Comparison of ENCODE assay signal across 1 cellular context in the genomic region with DNA sequence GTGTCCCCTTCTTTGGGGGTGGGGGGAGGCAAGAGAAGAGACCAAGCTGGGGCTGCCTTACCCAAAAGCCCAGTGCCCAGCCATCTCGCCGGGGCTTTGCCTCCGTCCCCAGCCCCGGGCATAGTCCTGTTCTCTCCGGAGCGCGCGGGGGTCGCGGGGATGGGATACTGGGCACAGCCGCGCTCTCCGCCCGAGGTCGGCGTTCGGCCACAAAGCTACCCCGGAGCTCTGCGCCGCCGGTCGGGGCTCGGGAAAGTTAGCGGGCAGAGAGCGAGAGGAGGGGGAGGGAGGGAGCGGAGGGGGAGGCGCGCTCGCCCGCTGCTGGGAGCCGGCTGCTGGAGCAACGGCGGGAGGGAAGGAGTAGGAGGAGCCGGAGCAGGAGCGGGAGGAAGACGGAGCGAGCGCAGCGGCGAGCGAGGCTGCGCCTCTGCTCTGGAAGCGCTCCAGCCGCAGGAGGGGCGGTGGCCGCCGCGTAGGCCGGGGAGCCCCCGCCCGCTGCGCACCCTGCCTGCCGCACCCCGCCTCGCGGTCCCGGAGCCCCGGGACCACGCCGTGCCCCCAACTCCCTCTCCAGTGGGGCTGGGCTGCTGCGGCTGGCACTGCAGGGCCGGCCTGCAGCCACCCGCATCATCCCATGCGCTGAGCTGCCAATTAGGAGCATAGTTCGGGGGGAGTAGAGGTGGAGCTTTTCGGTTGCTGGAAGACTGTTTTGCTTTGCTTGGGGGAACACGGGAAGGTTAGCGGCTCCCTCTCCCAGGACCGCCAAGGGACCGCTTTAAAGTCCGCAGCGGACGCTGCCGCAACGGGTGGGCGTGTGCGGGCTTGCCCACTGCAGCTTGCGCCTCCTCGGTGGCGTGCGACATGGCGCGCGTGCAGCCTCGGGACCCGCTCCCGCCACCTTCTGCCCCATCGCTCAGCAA.
TF ChIP-seq lines count a peak whose summit lies in the region.

A gene with protein sequence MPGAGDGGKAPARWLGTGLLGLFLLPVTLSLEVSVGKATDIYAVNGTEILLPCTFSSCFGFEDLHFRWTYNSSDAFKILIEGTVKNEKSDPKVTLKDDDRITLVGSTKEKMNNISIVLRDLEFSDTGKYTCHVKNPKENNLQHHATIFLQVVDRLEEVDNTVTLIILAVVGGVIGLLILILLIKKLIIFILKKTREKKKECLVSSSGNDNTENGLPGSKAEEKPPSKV (minus strand): TSS at position 272 of the 920 bp plus-strand sequence. CDS start 150 bp downstream, at position 122.

TF ChIP-seq in HEK293, 187 proteins besides CTCF, POLR2A, EP300 and RAD21 (continued from another document and continues in another):
- TF ChIP-seq KLF8 (tag by site-specific recombination; IDR thresholded peaks at IDR 0.05) (peak; percentile 38; the same call in 1 of the 2 replicates), KLF16 (tag by site-specific recombination; IDR thresholded peaks at IDR 0.05) (peak; percentile 39; the same call in 1 of the 2 replicates), ZNF341 (tag by site-specific recombination; IDR thresholded peaks at IDR 0.05; ENCODE audit: low read depth) (peak; percentile 91), ZNF112 (tag by site-specific recombination; IDR thresholded peaks at IDR 0.05) (no peak), ZBTB7A (tag by site-specific recombination; IDR thresholded peaks at IDR 0.05; ENCODE audit: low read depth) (0 out of 2 replicates have a peak, but pooled peaks have one; percentile 25), ZNF600 (tag by site-specific recombination; IDR thresholded peaks at IDR 0.05) (0 out of 2 replicates have a peak, but pooled peaks have one; percentile 39), ZNF777 (tag by site-specific recombination; IDR thresholded peaks at IDR 0.05; ENCODE audit: borderline replicate concordance) (peak; percentile 42; the same call in 1 of the 2 replicates), ZBTB48 (tag by site-specific recombination; IDR thresholded peaks at IDR 0.05) (peak; percentile 97), ZNF37A (tag by site-specific recombination; IDR thresholded peaks at IDR 0.05) (no peak), ZBTB20 (tag by site-specific recombination; IDR thresholded peaks at IDR 0.05) (0 out of 2 replicates have a peak, but pooled peaks have one; percentile 29), ZIC2 (tag by site-specific recombination; IDR thresholded peaks at IDR 0.05) (peak; percentile 55), ZNF366 (tag by site-specific recombination; conservative IDR thresholded peaks at IDR 0.05) (peak; percentile 64), ZBTB17 (tag by site-specific recombination; IDR thresholded peaks at IDR 0.05) (peak; percentile 76), ZNF549 (tag by site-specific recombination; IDR thresholded peaks at IDR 0.05) (no peak), ZNF121 (tag by site-specific recombination; IDR thresholded peaks at IDR 0.05) (no peak), KLF9 (tag by site-specific recombination; IDR thresholded peaks at IDR 0.05; ENCODE audit: low read depth) (peak; percentile 76), GLIS1 (tag by site-specific recombination; IDR thresholded peaks at IDR 0.05) (peak; percentile 58), ZNF2 (tag by site-specific recombination; IDR thresholded peaks at IDR 0.05) (peak; percentile 60), ZNF324 (tag by site-specific recombination; IDR thresholded peaks at IDR 0.05) (no peak), ZEB2 (tag by site-specific recombination; IDR thresholded peaks at IDR 0.05) (peak; percentile 47; the same call in 1 of the 2 replicates), SP3 (tag by site-specific recombination; IDR thresholded peaks at IDR 0.05) (peak; percentile 26; the same call in 1 of the 2 replicates), KLF1 (tag by site-specific recombination; IDR thresholded peaks at IDR 0.05) (peak; percentile 23; the same call in 1 of the 2 replicates), PRDM1 (tag by site-specific recombination; IDR thresholded peaks at IDR 0.05) (peak; percentile 7; the same call in 1 of the 2 replicates), ZNF558 (tag by site-specific recombination; IDR thresholded peaks at IDR 0.05) (no peak), GLIS2 (tag by site-specific recombination; IDR thresholded peaks at IDR 0.05) (peak; percentile 85), SP2 (tag by site-specific recombination; IDR thresholded peaks at IDR 0.05) (peak; percentile 27; the same call in 1 of the 2 replicates), ZNF221 (tag by site-specific recombination; IDR thresholded peaks at IDR 0.05; ENCODE audit: borderline replicate concordance) (no peak), ZFHX2 (tag by site-specific recombination; conservative IDR thresholded peaks at IDR 0.05) (peak; percentile 55), EGR2 (tag by site-specific recombination; IDR thresholded peaks at IDR 0.05; ENCODE audit: low read depth) (peak; percentile 61; the same call in 1 of the 2 replicates), ZNF501 (tag by site-specific recombination; IDR thresholded peaks at IDR 0.05) (peak; percentile 47; the same call in 1 of the 2 replicates), KLF10 (tag by site-specific recombination; IDR thresholded peaks at IDR 0.05) (peak; percentile 19; the same call in 1 of the 2 replicates), ZNF571 (tag by site-specific recombination; IDR thresholded peaks at IDR 0.05) (no peak), ZNF561 (tag by site-specific recombination; IDR thresholded peaks at IDR 0.05; ENCODE audit: borderline replicate concordance) (peak; percentile 99), ZNF658 (tag by site-specific recombination; IDR thresholded peaks at IDR 0.05) (no peak)
- TF ChIP-seq, protein P1, sequence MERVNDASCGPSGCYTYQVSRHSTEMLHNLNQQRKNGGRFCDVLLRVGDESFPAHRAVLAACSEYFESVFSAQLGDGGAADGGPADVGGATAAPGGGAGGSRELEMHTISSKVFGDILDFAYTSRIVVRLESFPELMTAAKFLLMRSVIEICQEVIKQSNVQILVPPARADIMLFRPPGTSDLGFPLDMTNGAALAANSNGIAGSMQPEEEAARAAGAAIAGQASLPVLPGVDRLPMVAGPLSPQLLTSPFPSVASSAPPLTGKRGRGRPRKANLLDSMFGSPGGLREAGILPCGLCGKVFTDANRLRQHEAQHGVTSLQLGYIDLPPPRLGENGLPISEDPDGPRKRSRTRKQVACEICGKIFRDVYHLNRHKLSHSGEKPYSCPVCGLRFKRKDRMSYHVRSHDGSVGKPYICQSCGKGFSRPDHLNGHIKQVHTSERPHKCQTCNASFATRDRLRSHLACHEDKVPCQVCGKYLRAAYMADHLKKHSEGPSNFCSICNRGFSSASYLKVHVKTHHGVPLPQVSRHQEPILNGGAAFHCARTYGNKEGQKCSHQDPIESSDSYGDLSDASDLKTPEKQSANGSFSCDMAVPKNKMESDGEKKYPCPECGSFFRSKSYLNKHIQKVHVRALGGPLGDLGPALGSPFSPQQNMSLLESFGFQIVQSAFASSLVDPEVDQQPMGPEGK (tag by site-specific recombination; IDR thresholded peaks at IDR 0.05): peak; percentile 71; the same call in 1 of the 2 replicates
- TF ChIP-seq, protein P2, sequence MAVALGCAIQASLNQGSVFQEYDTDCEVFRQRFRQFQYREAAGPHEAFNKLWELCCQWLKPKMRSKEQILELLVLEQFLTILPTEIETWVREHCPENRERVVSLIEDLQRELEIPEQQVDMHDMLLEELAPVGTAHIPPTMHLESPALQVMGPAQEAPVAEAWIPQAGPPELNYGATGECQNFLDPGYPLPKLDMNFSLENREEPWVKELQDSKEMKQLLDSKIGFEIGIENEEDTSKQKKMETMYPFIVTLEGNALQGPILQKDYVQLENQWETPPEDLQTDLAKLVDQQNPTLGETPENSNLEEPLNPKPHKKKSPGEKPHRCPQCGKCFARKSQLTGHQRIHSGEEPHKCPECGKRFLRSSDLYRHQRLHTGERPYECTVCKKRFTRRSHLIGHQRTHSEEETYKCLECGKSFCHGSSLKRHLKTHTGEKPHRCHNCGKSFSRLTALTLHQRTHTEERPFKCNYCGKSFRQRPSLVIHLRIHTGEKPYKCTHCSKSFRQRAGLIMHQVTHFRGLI (tag by site-specific recombination; IDR thresholded peaks at IDR 0.05): 0 out of 2 replicates have a peak, but pooled peaks have one; percentile 31
- TF ChIP-seq, protein P3, sequence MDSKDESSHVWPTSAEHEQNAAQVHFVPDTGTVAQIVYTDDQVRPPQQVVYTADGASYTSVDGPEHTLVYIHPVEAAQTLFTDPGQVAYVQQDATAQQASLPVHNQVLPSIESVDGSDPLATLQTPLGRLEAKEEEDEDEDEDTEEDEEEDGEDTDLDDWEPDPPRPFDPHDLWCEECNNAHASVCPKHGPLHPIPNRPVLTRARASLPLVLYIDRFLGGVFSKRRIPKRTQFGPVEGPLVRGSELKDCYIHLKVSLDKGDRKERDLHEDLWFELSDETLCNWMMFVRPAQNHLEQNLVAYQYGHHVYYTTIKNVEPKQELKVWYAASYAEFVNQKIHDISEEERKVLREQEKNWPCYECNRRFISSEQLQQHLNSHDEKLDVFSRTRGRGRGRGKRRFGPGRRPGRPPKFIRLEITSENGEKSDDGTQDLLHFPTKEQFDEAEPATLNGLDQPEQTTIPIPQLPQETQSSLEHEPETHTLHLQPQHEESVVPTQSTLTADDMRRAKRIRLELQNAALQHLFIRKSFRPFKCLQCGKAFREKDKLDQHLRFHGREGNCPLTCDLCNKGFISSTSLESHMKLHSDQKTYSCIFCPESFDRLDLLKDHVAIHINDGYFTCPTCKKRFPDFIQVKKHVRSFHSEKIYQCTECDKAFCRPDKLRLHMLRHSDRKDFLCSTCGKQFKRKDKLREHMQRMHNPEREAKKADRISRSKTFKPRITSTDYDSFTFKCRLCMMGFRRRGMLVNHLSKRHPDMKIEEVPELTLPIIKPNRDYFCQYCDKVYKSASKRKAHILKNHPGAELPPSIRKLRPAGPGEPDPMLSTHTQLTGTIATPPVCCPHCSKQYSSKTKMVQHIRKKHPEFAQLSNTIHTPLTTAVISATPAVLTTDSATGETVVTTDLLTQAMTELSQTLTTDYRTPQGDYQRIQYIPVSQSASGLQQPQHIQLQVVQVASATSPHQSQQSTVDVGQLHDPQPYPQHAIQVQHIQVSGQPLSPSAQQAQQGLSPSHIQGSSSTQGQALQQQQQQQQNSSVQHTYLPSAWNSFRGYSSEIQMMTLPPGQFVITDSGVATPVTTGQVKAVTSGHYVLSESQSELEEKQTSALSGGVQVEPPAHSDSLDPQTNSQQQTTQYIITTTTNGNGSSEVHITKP (tag by site-specific recombination; IDR thresholded peaks at IDR 0.05): peak; percentile 69
- TF ChIP-seq, protein P4, sequence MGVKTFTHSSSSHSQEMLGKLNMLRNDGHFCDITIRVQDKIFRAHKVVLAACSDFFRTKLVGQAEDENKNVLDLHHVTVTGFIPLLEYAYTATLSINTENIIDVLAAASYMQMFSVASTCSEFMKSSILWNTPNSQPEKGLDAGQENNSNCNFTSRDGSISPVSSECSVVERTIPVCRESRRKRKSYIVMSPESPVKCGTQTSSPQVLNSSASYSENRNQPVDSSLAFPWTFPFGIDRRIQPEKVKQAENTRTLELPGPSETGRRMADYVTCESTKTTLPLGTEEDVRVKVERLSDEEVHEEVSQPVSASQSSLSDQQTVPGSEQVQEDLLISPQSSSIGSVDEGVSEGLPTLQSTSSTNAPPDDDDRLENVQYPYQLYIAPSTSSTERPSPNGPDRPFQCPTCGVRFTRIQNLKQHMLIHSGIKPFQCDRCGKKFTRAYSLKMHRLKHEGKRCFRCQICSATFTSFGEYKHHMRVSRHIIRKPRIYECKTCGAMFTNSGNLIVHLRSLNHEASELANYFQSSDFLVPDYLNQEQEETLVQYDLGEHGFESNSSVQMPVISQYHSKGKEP (tag by site-specific recombination; IDR thresholded peaks at IDR 0.05): peak; percentile 69; the same call in 1 of the 2 replicates
- TF ChIP-seq, protein P5, sequence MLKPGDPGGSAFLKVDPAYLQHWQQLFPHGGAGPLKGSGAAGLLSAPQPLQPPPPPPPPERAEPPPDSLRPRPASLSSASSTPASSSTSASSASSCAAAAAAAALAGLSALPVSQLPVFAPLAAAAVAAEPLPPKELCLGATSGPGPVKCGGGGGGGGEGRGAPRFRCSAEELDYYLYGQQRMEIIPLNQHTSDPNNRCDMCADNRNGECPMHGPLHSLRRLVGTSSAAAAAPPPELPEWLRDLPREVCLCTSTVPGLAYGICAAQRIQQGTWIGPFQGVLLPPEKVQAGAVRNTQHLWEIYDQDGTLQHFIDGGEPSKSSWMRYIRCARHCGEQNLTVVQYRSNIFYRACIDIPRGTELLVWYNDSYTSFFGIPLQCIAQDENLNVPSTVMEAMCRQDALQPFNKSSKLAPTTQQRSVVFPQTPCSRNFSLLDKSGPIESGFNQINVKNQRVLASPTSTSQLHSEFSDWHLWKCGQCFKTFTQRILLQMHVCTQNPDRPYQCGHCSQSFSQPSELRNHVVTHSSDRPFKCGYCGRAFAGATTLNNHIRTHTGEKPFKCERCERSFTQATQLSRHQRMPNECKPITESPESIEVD (tag by site-specific recombination; IDR thresholded peaks at IDR 0.05): no peak
- TF ChIP-seq, protein P6, sequence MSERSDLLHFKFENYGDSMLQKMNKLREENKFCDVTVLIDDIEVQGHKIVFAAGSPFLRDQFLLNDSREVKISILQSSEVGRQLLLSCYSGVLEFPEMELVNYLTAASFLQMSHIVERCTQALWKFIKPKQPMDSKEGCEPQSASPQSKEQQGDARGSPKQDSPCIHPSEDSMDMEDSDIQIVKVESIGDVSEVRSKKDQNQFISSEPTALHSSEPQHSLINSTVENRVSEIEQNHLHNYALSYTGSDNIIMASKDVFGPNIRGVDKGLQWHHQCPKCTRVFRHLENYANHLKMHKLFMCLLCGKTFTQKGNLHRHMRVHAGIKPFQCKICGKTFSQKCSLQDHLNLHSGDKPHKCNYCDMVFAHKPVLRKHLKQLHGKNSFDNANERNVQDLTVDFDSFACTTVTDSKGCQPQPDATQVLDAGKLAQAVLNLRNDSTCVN (tag by site-specific recombination; optimal IDR thresholded peaks at IDR 0.05): peak; percentile 90
- TF ChIP-seq, protein P7, sequence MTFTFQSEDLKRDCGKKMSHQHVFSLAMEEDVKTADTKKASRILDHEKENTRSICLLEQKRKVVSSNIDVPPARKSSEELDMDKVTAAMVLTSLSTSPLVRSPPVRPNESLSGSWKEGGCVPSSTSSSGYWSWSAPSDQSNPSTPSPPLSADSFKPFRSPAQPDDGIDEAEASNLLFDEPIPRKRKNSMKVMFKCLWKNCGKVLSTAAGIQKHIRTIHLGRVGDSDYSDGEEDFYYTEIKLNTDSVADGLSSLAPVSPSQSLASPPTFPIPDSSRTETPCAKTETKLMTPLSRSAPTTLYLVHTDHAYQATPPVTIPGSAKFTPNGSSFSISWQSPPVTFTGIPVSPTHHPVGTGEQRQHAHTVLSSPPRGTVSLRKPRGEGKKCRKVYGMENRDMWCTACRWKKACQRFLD (tag by site-specific recombination; IDR thresholded peaks at IDR 0.05): no peak
- TF ChIP-seq, protein P8, sequence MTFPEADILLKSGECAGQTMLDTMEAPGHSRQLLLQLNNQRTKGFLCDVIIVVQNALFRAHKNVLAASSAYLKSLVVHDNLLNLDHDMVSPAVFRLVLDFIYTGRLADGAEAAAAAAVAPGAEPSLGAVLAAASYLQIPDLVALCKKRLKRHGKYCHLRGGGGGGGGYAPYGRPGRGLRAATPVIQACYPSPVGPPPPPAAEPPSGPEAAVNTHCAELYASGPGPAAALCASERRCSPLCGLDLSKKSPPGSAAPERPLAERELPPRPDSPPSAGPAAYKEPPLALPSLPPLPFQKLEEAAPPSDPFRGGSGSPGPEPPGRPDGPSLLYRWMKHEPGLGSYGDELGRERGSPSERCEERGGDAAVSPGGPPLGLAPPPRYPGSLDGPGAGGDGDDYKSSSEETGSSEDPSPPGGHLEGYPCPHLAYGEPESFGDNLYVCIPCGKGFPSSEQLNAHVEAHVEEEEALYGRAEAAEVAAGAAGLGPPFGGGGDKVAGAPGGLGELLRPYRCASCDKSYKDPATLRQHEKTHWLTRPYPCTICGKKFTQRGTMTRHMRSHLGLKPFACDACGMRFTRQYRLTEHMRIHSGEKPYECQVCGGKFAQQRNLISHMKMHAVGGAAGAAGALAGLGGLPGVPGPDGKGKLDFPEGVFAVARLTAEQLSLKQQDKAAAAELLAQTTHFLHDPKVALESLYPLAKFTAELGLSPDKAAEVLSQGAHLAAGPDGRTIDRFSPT (tag by site-specific recombination; IDR thresholded peaks at IDR 0.05): peak; percentile 33; the same call in 1 of the 2 replicates
